In genomic region chr16:17529982-17530760, GRCh38 we compare ENCODE assay signal across 10 cellular contexts. TPM values are rescaled to one million over a fixed set of nuclear protein-coding genes. Genes with fewer than 3 reads are reported as not detected.
DNase-seq lines count a peak whose midpoint lies in the region; ATAC-seq, FAIRE-seq and TF ChIP-seq lines count a peak whose summit lies in the region.
"Had no signal": no experiment of that assay in that cellular context is flagged by ENCODE, and none has a peak within 500 bp of the region (broad histone marks: within the 10 kb centered on the region; RNA-seq: fewer than 3 reads in every experiment).

No MANE protein-coding gene starts in this region.

- peak overlapping the region in 1 of 4 donors; percentile 10 for H3K4me3 ChIP-seq in tibial nerve
- H3K4me3 ChIP-seq: cardiac muscle cell, lower lobe of right lung had no signal

- H3K4me1 Mint-ChIP-seq in activated CD4-positive, alpha-beta T cell treated with anti-CD3 and anti-CD28 coated beads for 36 hours: peaks cover 14% of the 10 kb centered on the region
- H3K4me1 Mint-ChIP-seq in natural killer cell treated with Interleukin-12 subunit alpha and Interleukin-12 subunit beta and Interleukin-15 and Interleukin-18, amount 100 ng/mL, for 72 hours (ENCODE audit: low read depth in 2 of 2): peaks cover 13 to 14% of the 10 kb centered on the region in 2 donors

- TF ChIP-seq CTCF in tibial nerve (IDR thresholded peaks at IDR 0.05): no peak

- H3K4me3 Mint-ChIP-seq in activated CD4-positive, alpha-beta T cell treated with anti-CD3 and anti-CD28 coated beads for 36 hours: peak overlapping the region; percentile 61
- H3K4me3 Mint-ChIP-seq in natural killer cell treated with Interleukin-12 subunit alpha and Interleukin-12 subunit beta and Interleukin-15 and Interleukin-18, amount 100 ng/mL, for 72 hours: peak overlapping the region; percentile 82

- H3K27ac ChIP-seq in tibial nerve: no peak overlapping the region
- H3K27ac ChIP-seq: cardiac muscle cell, lower lobe of right lung had no signal

- POLR2A ChIA-PET in activated CD4-positive, alpha-beta T cell treated with anti-CD3 and anti-CD28 coated beads for 36 hours (lab: Charles Lee): no interaction called here

- no peaks in the 10 kb centered on the region for H3K27me3 Mint-ChIP-seq in activated CD4-positive, alpha-beta T cell treated with anti-CD3 and anti-CD28 coated beads for 36 hours
- peaks cover 2 to 5% of the 10 kb centered on the region in 2 donors for H3K27me3 Mint-ChIP-seq in natural killer cell treated with Interleukin-12 subunit alpha and Interleukin-12 subunit beta and Interleukin-15 and Interleukin-18, amount 100 ng/mL, for 72 hours

- no peak for TF ChIP-seq POLR2A in tibial nerve (IDR thresholded peaks at IDR 0.05)

- no peaks in the 10 kb centered on the region for H3K27me3 ChIP-seq in tibial nerve
- H3K27me3 ChIP-seq: cardiac muscle cell had no signal

- CTCF ChIA-PET in activated CD4-positive, alpha-beta T cell treated with anti-CD3 and anti-CD28 coated beads for 36 hours (lab: Charles Lee): interaction anchor here (0.7 to 1.4 kb wide), 2 partner anchors 49 to 707 kb away, joined by 3 to 7 read pairs; no protein-coding TSS in a partner anchor

- no peak for FAIRE-seq in urothelium cell line (lab: Jason Lieb, UNC)

- peaks cover 4% of the 10 kb centered on the region for H3K9me3 Mint-ChIP-seq in activated CD4-positive, alpha-beta T cell treated with anti-CD3 and anti-CD28 coated beads for 36 hours (ENCODE audit: low read depth)
- no peaks in the 10 kb centered on the region for H3K9me3 Mint-ChIP-seq in natural killer cell treated with Interleukin-12 subunit alpha and Interleukin-12 subunit beta and Interleukin-15 and Interleukin-18, amount 100 ng/mL, for 72 hours

- H3K9me3 ChIP-seq in tibial nerve: peaks cover 0 to 12% (median 0%) of the 10 kb centered on the region in 4 donors
- H3K9me3 ChIP-seq: lower lobe of right lung had no signal

- H3K36me3 Mint-ChIP-seq in activated CD4-positive, alpha-beta T cell treated with anti-CD3 and anti-CD28 coated beads for 36 hours (ENCODE audit: low read depth): peaks cover 2% of the 10 kb centered on the region
- no peaks in the 10 kb centered on the region for H3K36me3 Mint-ChIP-seq in natural killer cell treated with Interleukin-12 subunit alpha and Interleukin-12 subunit beta and Interleukin-15 and Interleukin-18, amount 100 ng/mL, for 72 hours

- no peak for TF ChIP-seq EP300 in tibial nerve (IDR thresholded peaks at IDR 0.05)

- H3K36me3 ChIP-seq in tibial nerve: no peaks in the 10 kb centered on the region
- H3K36me3 ChIP-seq: cardiac muscle cell, lower lobe of right lung had no signal

- peak overlapping the region; percentile 80 for H3K27ac Mint-ChIP-seq in activated CD4-positive, alpha-beta T cell treated with anti-CD3 and anti-CD28 coated beads for 36 hours
- peak overlapping the region; percentile 38 for H3K27ac Mint-ChIP-seq in natural killer cell treated with Interleukin-12 subunit alpha and Interleukin-12 subunit beta and Interleukin-15 and Interleukin-18, amount 100 ng/mL, for 72 hours

- H3K4me1 ChIP-seq in tibial nerve: no peaks in the 10 kb centered on the region
- H3K4me1 ChIP-seq: lower lobe of right lung had no signal

- ATAC-seq in GM18873 (IDR thresholded peaks at IDR 0.05; ENCODE audit: low FRiP score, unreplicated experiment): peak; percentile 71
- peak; percentile 52 for ATAC-seq in HG02870 (IDR thresholded peaks at IDR 0.05; ENCODE audit: unreplicated experiment)
- ATAC-seq in activated CD4-positive, alpha-beta T cell treated with anti-CD3 and anti-CD28 coated beads for 36 hours: peak; percentile 95
- peak; percentile 84 to 85 for ATAC-seq in natural killer cell treated with Interleukin-12 subunit alpha and Interleukin-12 subunit beta and Interleukin-15 and Interleukin-18, amount 100 ng/mL, for 72 hours
- ATAC-seq in Right ventricle myocardium inferior: no peak

- DNase-seq in activated CD4-positive, alpha-beta T cell treated with anti-CD3 and anti-CD28 coated beads for 36 hours: peak; percentile 51
- DNase-seq in natural killer cell treated with Interleukin-12 subunit alpha and Interleukin-12 subunit beta and Interleukin-15 and Interleukin-18, amount 100 ng/mL, for 72 hours (ENCODE audit: low spot score): no peak
- DNase-seq in NCI-H1092 treated with DMSO at 0.1 percent for 48 hours (lab: John Stamatoyannopoulos, UW) (no peak), Right ventricle myocardium inferior (ENCODE audit: missing footprints) (no peak), tibial nerve (ENCODE audit: low spot score in 2 of 2) (no peak), urothelium cell line (ENCODE audit: low spot score) (no peak)
- DNase-seq: lower lobe of right lung had no signal

- 84 to 85% methylated on average over 6 of the region's 6 CpGs for WGBS in tibial nerve, 2 donors

- intact Hi-C loops in activated CD4-positive, alpha-beta T cell treated with anti-CD3 and anti-CD28 coated beads for 36 hours (cut with DNase I, micrococcal nuclease): no loop called here
- intact Hi-C loops in Right ventricle myocardium inferior (cut with DNase I): no loop called here

RNA-seq across cellular contexts. Expression of gene XYLT1, which starts 59.4 kb away (rescaled TPM):
- 1 to 10 TPM; 5.1 to 6.2 TPM for total RNA-seq in activated CD4-positive, alpha-beta T cell treated with anti-CD3 and anti-CD28 coated beads for 36 hours
- 10 to 100 TPM; 26.4 to 41.9 TPM for total RNA-seq in natural killer cell treated with Interleukin-12 subunit alpha and Interleukin-12 subunit beta and Interleukin-15 and Interleukin-18, amount 100 ng/mL, for 72 hours
- total RNA-seq in Right ventricle myocardium inferior (1.8 TPM), tibial nerve (10 to 100 TPM; 13.8 to 23.1 (median 14.8) TPM)
